In genomic region chr2:120937736-120938131, GRCh38 we compare ENCODE assay signal across 12 cellular contexts.
DNase-seq lines count a peak whose midpoint lies in the region; ATAC-seq, FAIRE-seq and TF ChIP-seq lines count a peak whose summit lies in the region.
"Had no signal": no experiment of that assay in that cellular context is flagged by ENCODE, and none has a peak within 500 bp of the region (broad histone marks: within the 10 kb centered on the region; RNA-seq: fewer than 3 reads in every experiment).

No MANE protein-coding gene starts in this region.

- peaks cover 22% of the 10 kb centered on the region for H3K4me1 ChIP-seq in mesendoderm (ENCODE audit: control insufficient read depth, low read depth, low read length)
- no peaks in the 10 kb centered on the region for H3K4me1 ChIP-seq in effector memory CD4-positive, alpha-beta T cell (ENCODE audit: control insufficient read depth, insufficient read depth, low read length, poor library complexity, severe bottlenecking)
- H3K4me1 ChIP-seq in pancreas = peaks cover 0 to 6% (median 0%) of the 10 kb centered on the region in 3 donors

- peak overlapping the region; percentile 7 for H3K4me3 Mint-ChIP-seq in type B pancreatic cell
- H3K4me3 Mint-ChIP-seq in activated CD4-positive, alpha-beta memory T cell treated with anti-CD3 and anti-CD28 coated beads, Interleukin-2, amount 10 ng/mL, durations not matched to agents 7 days and 5 days = no peak overlapping the region
- H3K4me3 Mint-ChIP-seq: activated CD8-positive, alpha-beta T cell treated with anti-CD3 and anti-CD28 coated beads for 36 hours had no signal

- TF ChIP-seq CTCF in type B pancreatic cell (conservative IDR thresholded peaks at IDR 0.05) = no peak
- TF ChIP-seq CTCF in pancreas (IDR thresholded peaks at IDR 0.05) = no peak

- H3K4me1 Mint-ChIP-seq in type B pancreatic cell (ENCODE audit: unreplicated experiment) = peaks cover 72% of the 10 kb centered on the region
- no peaks in the 10 kb centered on the region for H3K4me1 Mint-ChIP-seq in activated CD4-positive, alpha-beta memory T cell treated with anti-CD3 and anti-CD28 coated beads, Interleukin-2, amount 10 ng/mL, durations not matched to agents 7 days and 5 days

- no peak overlapping the region for H3K23ac ChIP-seq in mesendoderm (ENCODE audit: low read length)

- peak overlapping the region; percentile 22 for H2AK5ac ChIP-seq in mesendoderm (ENCODE audit: low read length)

- H3K56ac ChIP-seq in mesendoderm (ENCODE audit: low read length) = peak overlapping the region; percentile 65

- peak overlapping the region; percentile 69 for H2BK5ac ChIP-seq in mesendoderm (ENCODE audit: low read length)

- POLR2A ChIA-PET in activated CD4-positive, alpha-beta memory T cell treated with anti-CD3 and anti-CD28 coated beads, Interleukin-2, amount 10 ng/mL, durations not matched to agents 7 days and 5 days (lab: Charles Lee) = no interaction called here

- no peak overlapping the region for H2BK120ac ChIP-seq in mesendoderm (ENCODE audit: low read depth, low read length)

- peaks cover 10% of the 10 kb centered on the region for H3K36me3 Mint-ChIP-seq in type B pancreatic cell
- H3K36me3 Mint-ChIP-seq in activated CD4-positive, alpha-beta memory T cell treated with anti-CD3 and anti-CD28 coated beads, Interleukin-2, amount 10 ng/mL, durations not matched to agents 7 days and 5 days (ENCODE audit: low read depth) = no peaks in the 10 kb centered on the region

- H3K4me3 ChIP-seq in MG63 = no peak overlapping the region
- H3K4me3 ChIP-seq in mesendoderm (ENCODE audit: low read length) = no peak overlapping the region
- H3K4me3 ChIP-seq in effector memory CD4-positive, alpha-beta T cell (ENCODE audit: insufficient read depth, low read depth, low read length, poor library complexity, severe bottlenecking) = no peak overlapping the region
- H3K4me3 ChIP-seq in pancreas = no peak overlapping the region

- peak overlapping the region; percentile 8 for H3K27ac Mint-ChIP-seq in type B pancreatic cell
- no peak overlapping the region for H3K27ac Mint-ChIP-seq in activated CD4-positive, alpha-beta memory T cell treated with anti-CD3 and anti-CD28 coated beads, Interleukin-2, amount 10 ng/mL, durations not matched to agents 7 days and 5 days
- H3K27ac Mint-ChIP-seq: activated CD8-positive, alpha-beta T cell treated with anti-CD3 and anti-CD28 coated beads for 36 hours had no signal

- H3K27me3 ChIP-seq in MG63 = no peaks in the 10 kb centered on the region
- no peaks in the 10 kb centered on the region for H3K27me3 ChIP-seq in mesendoderm (ENCODE audit: insufficient read depth, low read length, poor library complexity)
- H3K27me3 ChIP-seq in effector memory CD4-positive, alpha-beta T cell (replicated peaks; ENCODE audit: control insufficient read depth, insufficient read depth, low read length, poor library complexity, severe bottlenecking) = no peaks in the 10 kb centered on the region
- H3K27me3 ChIP-seq in pancreas = no peaks in the 10 kb centered on the region

- peaks cover 7% of the 10 kb centered on the region for H3K79me1 ChIP-seq in mesendoderm (ENCODE audit: low read length)

- no peak for ATAC-seq in pancreas
- ATAC-seq: activated CD8-positive, alpha-beta T cell treated with anti-CD3 and anti-CD28 coated beads for 36 hours had no signal

- CTCF ChIA-PET in activated CD4-positive, alpha-beta memory T cell treated with anti-CD3 and anti-CD28 coated beads, Interleukin-2, amount 10 ng/mL, durations not matched to agents 7 days and 5 days (lab: Charles Lee) = no interaction called here

- H3K18ac ChIP-seq in mesendoderm (ENCODE audit: low read length) = peak overlapping the region; percentile 53

- peaks cover 15% of the 10 kb centered on the region for H3K27me3 Mint-ChIP-seq in type B pancreatic cell
- no peaks in the 10 kb centered on the region for H3K27me3 Mint-ChIP-seq in activated CD4-positive, alpha-beta memory T cell treated with anti-CD3 and anti-CD28 coated beads, Interleukin-2, amount 10 ng/mL, durations not matched to agents 7 days and 5 days
- H3K27me3 Mint-ChIP-seq: activated CD8-positive, alpha-beta T cell treated with anti-CD3 and anti-CD28 coated beads for 36 hours had no signal

- FAIRE-seq in pancreas (lab: Jason Lieb, UNC) = no peak
- FAIRE-seq: GM18507 had no signal

- no peak overlapping the region for H4K5ac ChIP-seq in mesendoderm (ENCODE audit: low read length)

- H3K9ac ChIP-seq in mesendoderm (ENCODE audit: low read length) = no peak overlapping the region

- H3K36me3 ChIP-seq in MG63 (no peaks in the 10 kb centered on the region), mesendoderm (ENCODE audit: control insufficient read depth, insufficient read depth, low read length) (no peaks in the 10 kb centered on the region), pancreas (no peaks in the 10 kb centered on the region)
- no peaks in the 10 kb centered on the region for H3K36me3 ChIP-seq in effector memory CD4-positive, alpha-beta T cell (ENCODE audit: control insufficient read depth, insufficient read depth, low read length)

- no peak overlapping the region for H3K4me2 ChIP-seq in mesendoderm (ENCODE audit: low read length)

- H3K79me2 ChIP-seq in mesendoderm (ENCODE audit: control insufficient read depth, insufficient read depth, low read length) = no peaks in the 10 kb centered on the region

- H4K8ac ChIP-seq in mesendoderm (ENCODE audit: low read depth, low read length) = no peak overlapping the region

- DNase-seq in MG63 (peak; percentile 62), dedifferentiated amniotic fluid mesenchymal stem cell (ENCODE audit: extremely low spot score) (peak; percentile 78), mesendoderm (no peak), type B pancreatic cell (ENCODE audit: extremely low spot score, unreplicated experiment) (no peak), pancreas (no peak)
- no peak for DNase-seq in effector memory CD4-positive, alpha-beta T cell
- no peak for DNase-seq in activated CD4-positive, alpha-beta memory T cell treated with anti-CD3 and anti-CD28 coated beads, Interleukin-2, amount 10 ng/mL, durations not matched to agents 7 days and 5 days
- DNase-seq: activated CD8-positive, alpha-beta T cell treated with anti-CD3 and anti-CD28 coated beads for 36 hours; activated naive CD4-positive, alpha-beta T cell treated with Interleukin-2 at 50 U/mL for 16 hours; NCI-H1048; SW 1271 had no signal

- intact Hi-C loops in pancreas (cut with DNase I) = no loop called here

- H3K27ac ChIP-seq in mesendoderm (ENCODE audit: low read depth, low read length) (peak overlapping the region; percentile 28), pancreas (no peak overlapping the region)
- H3K27ac ChIP-seq in effector memory CD4-positive, alpha-beta T cell (ENCODE audit: insufficient read depth, low read length, poor library complexity, severe bottlenecking) = no peak overlapping the region

- H3K4ac ChIP-seq in mesendoderm (ENCODE audit: low read depth, low read length) = peak overlapping the region; percentile 25

- H2BK15ac ChIP-seq in mesendoderm (replicated peaks; ENCODE audit: low read depth) = no peak overlapping the region

- WGBS in mesendoderm (ENCODE audit: extremely low coverage, insufficient coverage, low lambda C conversion rate) = no CpG with 5 or more reads among the region's 7 CpGs
- 68 to 71% methylated on average over 7 of the region's 7 CpGs for WGBS in pancreas, 2 donors

- H3K9me3 Mint-ChIP-seq in type B pancreatic cell = peaks cover 2% of the 10 kb centered on the region
- H3K9me3 Mint-ChIP-seq in activated CD4-positive, alpha-beta memory T cell treated with anti-CD3 and anti-CD28 coated beads, Interleukin-2, amount 10 ng/mL, durations not matched to agents 7 days and 5 days = no peaks in the 10 kb centered on the region
- H3K9me3 Mint-ChIP-seq: activated CD8-positive, alpha-beta T cell treated with anti-CD3 and anti-CD28 coated beads for 36 hours had no signal

- H3K9me3 ChIP-seq in MG63 = no peaks in the 10 kb centered on the region
- H3K9me3 ChIP-seq in effector memory CD4-positive, alpha-beta T cell (ENCODE audit: control insufficient read depth, low read length) = no peaks in the 10 kb centered on the region
- H3K9me3 ChIP-seq in pancreas = no peaks in the 10 kb centered on the region

Comparison
In these comparisons a context has a peak if more than half of its experiments do, and no peak if none do; other contexts are left out.
1. DNase-seq: peak in MG63 (single experiment) and dedifferentiated amniotic fluid mesenchymal stem cell (single experiment); none in mesendoderm (single experiment), type B pancreatic cell (single experiment), effector memory CD4-positive, alpha-beta T cell (0 of 3), activated CD4-positive, alpha-beta memory T cell treated with anti-CD3 and anti-CD28 coated beads, Interleukin-2, amount 10 ng/mL, durations not matched to agents 7 days and 5 days (single experiment) and pancreas (0 of 6).